ENCODE assay signal across 1 cellular context in genomic region chr4:138103597-138104461, GRCh38.
TF ChIP-seq lines count a peak whose summit lies in the region.

No MANE protein-coding gene starts in this region.

TF ChIP-seq in H1, 55 proteins besides CTCF, POLR2A, EP300 and RAD21 (continued from another document):
- TF ChIP-seq BACH1 (IDR thresholded peaks at IDR 0.05; ENCODE audit: low read length) = no peak
- no peak for TF ChIP-seq NRF1 (IDR thresholded peaks at IDR 0.05; ENCODE audit: low read depth, low read length)
- no peak for TF ChIP-seq RFX5 (IDR thresholded peaks at IDR 0.05; ENCODE audit: borderline replicate concordance, low read depth, low read length)
